ENCODE assay signal across 8 cellular contexts in genomic region chr7:101218236-101219130, GRCh38. TPM values are rescaled to one million over a fixed set of nuclear protein-coding genes. Genes with fewer than 3 reads are reported as not detected.
DNase-seq lines count a peak whose midpoint lies in the region; ATAC-seq, FAIRE-seq and TF ChIP-seq lines count a peak whose summit lies in the region.

No MANE protein-coding gene starts in this region.

- H3K4me1 ChIP-seq in astrocyte (ENCODE audit: insufficient read depth, low read length) (peaks cover 19% of the 10 kb centered on the region), liver (ENCODE audit: control insufficient read depth in 4 of 4, insufficient read depth in 4 of 4, low read length in 3 of 4) (peaks cover 20 to 43% (median 37%) of the 10 kb centered on the region in 4 donors), urinary bladder (ENCODE audit: insufficient read depth) (peaks cover 2% of the 10 kb centered on the region)

- no peak for TF ChIP-seq RAD21 in liver (IDR thresholded peaks at IDR 0.05)

- H3K9ac ChIP-seq in astrocyte (ENCODE audit: low read length) (peak overlapping the region; percentile 84), liver (ENCODE audit: low read depth in 1 of 2, low read length in 2 of 2) (peak overlapping the region; percentile 95 to 98)

- H3K4me1 Mint-ChIP-seq in astrocyte (ENCODE audit: low read depth, unreplicated experiment), result peaks cover 16% of the 10 kb centered on the region

- H3K9me3 ChIP-seq in astrocyte (ENCODE audit: insufficient read depth, low read depth, low read length) (no peaks in the 10 kb centered on the region), liver (ENCODE audit: control insufficient read depth in 4 of 4, low read length in 3 of 4) (no peaks in the 10 kb centered on the region)

- H3K27ac Mint-ChIP-seq in astrocyte (ENCODE audit: unreplicated experiment), result peak overlapping the region; percentile 95

- peak overlapping the region; percentile 99 for H3K4me3 Mint-ChIP-seq in astrocyte (ENCODE audit: unreplicated experiment)

- WGBS in liver, result 3% methylated on average over 26 of the region's 26 CpGs
- 6% methylated on average over 26 of the region's 26 CpGs for WGBS in urinary bladder

- peak overlapping the region; percentile 87 for H3K4me3 ChIP-seq in astrocyte (ENCODE audit: insufficient read depth, low read depth, low read length)
- H3K4me3 ChIP-seq in liver (ENCODE audit: low read depth in 1 of 3, low read length in 3 of 3), result peak overlapping the region; percentile 69 to 95 (median 87)
- peak overlapping the region; percentile 84 for H3K4me3 ChIP-seq in urinary bladder (ENCODE audit: low read depth, low read length)

- H3K27me3 ChIP-seq in astrocyte (ENCODE audit: insufficient read depth, low read length), result no peaks in the 10 kb centered on the region
- no peaks in the 10 kb centered on the region for H3K27me3 ChIP-seq in liver (ENCODE audit: control insufficient read depth in 4 of 4, insufficient read depth in 4 of 4, low read length in 3 of 4)

- H3K79me2 ChIP-seq in astrocyte (ENCODE audit: insufficient read depth, low read length), result peaks cover 73% of the 10 kb centered on the region

- H3K36me3 Mint-ChIP-seq in astrocyte (ENCODE audit: low read depth, unreplicated experiment), result peaks cover 16% of the 10 kb centered on the region

- no peak for TF ChIP-seq CTCF in astrocyte (IDR thresholded peaks at IDR 0.05; ENCODE audit: insufficient read depth, low read depth, low read length)
- no peak for TF ChIP-seq CTCF in liver (IDR thresholded peaks at IDR 0.05; ENCODE audit: low read depth, low read length, missing input control)
- TF ChIP-seq CTCF in D721Med (IDR thresholded peaks at IDR 0.05; ENCODE audit: insufficient read depth, missing control alignments), result no peak

- peaks cover 6% of the 10 kb centered on the region for H3K36me3 ChIP-seq in astrocyte (ENCODE audit: insufficient read depth, low read length)
- H3K36me3 ChIP-seq in liver (ENCODE audit: control insufficient read depth in 4 of 4, insufficient read depth in 3 of 4, low read depth in 1 of 4, low read length in 3 of 4), result peaks cover 0 to 6% (median 4%) of the 10 kb centered on the region in 4 donors
- H3K36me3 ChIP-seq in urinary bladder (ENCODE audit: insufficient read depth), result no peaks in the 10 kb centered on the region

- H3K9me3 Mint-ChIP-seq in astrocyte (ENCODE audit: unreplicated experiment), result no peaks in the 10 kb centered on the region

- no peaks in the 10 kb centered on the region for H3K27me3 Mint-ChIP-seq in astrocyte (ENCODE audit: low read depth, unreplicated experiment)

- H4K20me1 ChIP-seq in astrocyte (ENCODE audit: insufficient read depth, low read length), result peaks cover 54% of the 10 kb centered on the region

- peak overlapping the region; percentile 85 for H3K4me2 ChIP-seq in astrocyte (ENCODE audit: low read length)

- DNase-seq in astrocyte (ENCODE audit: low read depth), result no peak
- DNase-seq in SKM-1 treated with dmso at 0.1 percent for 144 hours (lab: John Stamatoyannopoulos, UW; ENCODE audit: unreplicated experiment), result no peak
- no peak for DNase-seq in SW 1271 (lab: John Stamatoyannopoulos, UW)
- no peak for DNase-seq in D721Med (ENCODE audit: insufficient read length, low spot score)

- peak overlapping the region; percentile 51 for H3K27ac ChIP-seq in astrocyte (ENCODE audit: low read depth, low read length)
- H3K27ac ChIP-seq in liver (ENCODE audit: low read depth in 1 of 2, low read length in 2 of 2), result peak overlapping the region; percentile 96 to 99
- H3K27ac ChIP-seq in urinary bladder (ENCODE audit: low read depth), result no peak overlapping the region

- ATAC-seq in GM18870 (IDR thresholded peaks at IDR 0.05; ENCODE audit: unreplicated experiment) (peak; percentile 23), HG03135 (IDR thresholded peaks at IDR 0.05; ENCODE audit: unreplicated experiment) (peak; percentile 6)

- no peak for FAIRE-seq in astrocyte (lab: Jason Lieb, UNC)
- no peak for FAIRE-seq in D721Med (lab: Jason Lieb, UNC)

- H2AFZ ChIP-seq in astrocyte (ENCODE audit: low read depth, low read length), result peak overlapping the region; percentile 76

TF ChIP-seq in liver, 16 proteins besides CTCF, POLR2A, EP300 and RAD21:
- TF ChIP-seq HNF4A (conservative IDR thresholded peaks at IDR 0.05) (peak in 1 of 2 donors; percentile 10), RXRA (IDR thresholded peaks at IDR 0.05) (no peak), JUND (IDR thresholded peaks at IDR 0.05) (no peak), REST (IDR thresholded peaks at IDR 0.05) (peak; percentile 37), YY1 (IDR thresholded peaks at IDR 0.05) (peak; percentile 19), GABPA (IDR thresholded peaks at IDR 0.05 in 1 of 2, conservative IDR thresholded peaks at IDR 0.05 in 1 of 2) (peak in 1 of 2 donors; percentile 47), FOXA1 (IDR thresholded peaks at IDR 0.05) (no peak), FOXA2 (IDR thresholded peaks at IDR 0.05) (no peak), TAF1 (conservative IDR thresholded peaks at IDR 0.05) (no peak), ZBTB33 (IDR thresholded peaks at IDR 0.05) (no peak)
TF ChIP-seq in liver: peak in this region for 4.

RNA-seq across cellular contexts. Expression of gene ZNHIT1, which starts 0.5 kb away (rescaled TPM):
- total RNA-seq in astrocyte (107 and 115 TPM in 2 replicates), liver (10 to 100 TPM; 52.7 to 74.9 TPM), urinary bladder (59.5 TPM)
- polyA plus RNA-seq in liver (100 to 1,000 TPM; 110 to 149 TPM), urinary bladder (77.5 TPM)

RNA-seq across cellular contexts. Expression of gene PLOD3, which starts 1.1 kb away (rescaled TPM):
- total RNA-seq in astrocyte (161 and 164 TPM in 2 replicates), liver (10 to 100 TPM; 19.4 to 32.1 TPM), urinary bladder (24.8 TPM)
- polyA plus RNA-seq in liver (10 to 100 TPM; 23.2 to 42.9 TPM), urinary bladder (57.6 TPM)

RNA-seq across cellular contexts. Expression of gene MOGAT3, which starts 17.6 kb away (rescaled TPM):
- total RNA-seq in astrocyte (not detected in 2 replicates), liver (1 to 10 TPM; 1.8 to 4.2 TPM), urinary bladder (not detected)
- polyA plus RNA-seq in liver (1 to 10 TPM; 3.3 to 7.9 TPM), urinary bladder (not detected)

RNA-seq across cellular contexts. Expression of gene CLDN15, which starts 19.1 kb away (rescaled TPM):
- total RNA-seq in astrocyte (8.7 and 10.0 TPM in 2 replicates), liver (10 to 100 TPM in 1 of 2 donors, 1 to 10 TPM in 1; 5.2 to 12.4 TPM), urinary bladder (5.3 TPM)
- polyA plus RNA-seq in liver (1 to 10 TPM; 3.7 to 4.0 TPM), urinary bladder (15.2 TPM)

RNA-seq across cellular contexts. Expression of gene FIS1, which starts 26.4 kb away (rescaled TPM):
- total RNA-seq in astrocyte (134 and 140 TPM in 2 replicates), liver (100 to 1,000 TPM; 112 to 133 TPM), urinary bladder (66.7 TPM)
- polyA plus RNA-seq in liver (100 to 1,000 TPM; 177 to 192 TPM), urinary bladder (247 TPM)
